ENCODE assay signal across 8 cellular contexts in the genomic region with DNA sequence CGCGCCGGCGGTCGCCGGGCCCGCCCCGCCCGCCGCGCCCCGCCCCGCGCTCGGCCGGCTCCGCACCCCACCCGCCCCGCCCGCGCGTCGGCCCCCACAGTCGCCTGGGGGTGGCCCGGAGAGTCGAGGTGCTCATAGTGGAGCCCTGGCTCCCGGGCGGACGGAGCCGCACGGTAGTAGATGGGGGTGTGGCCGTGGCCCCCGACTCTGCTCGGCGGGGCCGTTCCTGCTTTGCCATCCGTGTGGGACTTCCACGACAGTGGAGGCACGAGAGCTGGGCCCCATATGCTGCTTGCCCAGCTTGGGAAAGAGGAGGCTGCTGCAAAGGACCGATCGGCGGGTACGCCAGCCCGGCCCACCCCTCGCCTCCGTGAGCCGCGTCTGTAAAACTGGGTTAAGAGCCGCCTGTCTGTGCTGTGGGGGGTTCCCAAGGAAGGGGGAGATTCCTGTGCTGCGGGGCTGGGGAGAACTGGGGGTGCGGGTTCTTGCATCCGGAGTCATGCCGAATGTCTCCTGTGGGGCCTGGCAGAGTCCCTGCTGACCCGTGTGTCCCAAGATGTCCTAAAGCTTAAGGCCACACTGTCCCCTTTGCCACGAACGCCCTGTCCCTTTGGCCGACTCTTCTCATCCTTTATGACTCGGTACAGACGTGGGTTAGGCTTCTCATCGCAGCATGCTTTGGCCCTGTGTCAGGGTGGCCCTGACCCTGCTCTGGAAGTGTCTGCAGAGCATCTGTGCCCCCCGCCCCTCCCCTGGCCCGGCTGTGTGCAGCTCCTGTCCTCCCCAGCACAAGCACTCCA. TPM values are rescaled to one million over a fixed set of nuclear protein-coding genes. Genes with fewer than 3 reads are reported as not detected.
A peak's percentile ranks its signal among the peaks of the same experiment; 100 is the strongest.
DNase-seq lines count a peak whose midpoint lies in the region; ATAC-seq and TF ChIP-seq lines count a peak whose summit lies in the region.

Gene OPRL1, plus strand, starts transcription at position 70 of the 800 bp plus-strand sequence. CDS start 12,639 bp downstream, outside the sequence.

- intact Hi-C loops in breast epithelium (cut with DNase I; ENCODE audit: low total_unique reads) (no loop called here), transverse colon (cut with DNase I; ENCODE audit: low total_unique reads) (no loop called here)

- H4K20me1 ChIP-seq in OCI-LY1 (ENCODE audit: insufficient read depth, low read length) = no peaks in the 10 kb centered on the region

- ATAC-seq in GM18909 (IDR thresholded peaks at IDR 0.05; ENCODE audit: poor library complexity, unreplicated experiment) (no peak), GM21381 (IDR thresholded peaks at IDR 0.05; ENCODE audit: unreplicated experiment) (no peak)

- TF ChIP-seq POLR2A in breast epithelium (IDR thresholded peaks at IDR 0.05) (no peak), transverse colon (IDR thresholded peaks at IDR 0.05) (no peak)

- 13% methylated on average over 19 of the region's 62 CpGs; no CpG with 5 or more reads in 1 of the 2 donors for WGBS in transverse colon (ENCODE audit: low coverage in 1 of 2), 2 donors

- peak; percentile 9 for TF ChIP-seq EP300 in transverse colon (IDR thresholded peaks at IDR 0.05; ENCODE audit: low read depth)

- H2AFZ ChIP-seq in OCI-LY1 (ENCODE audit: low read length) = no peak within 1 kb of the TSS

- peak within 1 kb of the TSS; percentile 78 for H3K9ac ChIP-seq in OCI-LY1 (ENCODE audit: low read length)

- peak; percentile 62 for DNase-seq in G401 (ENCODE audit: low spot score)
- DNase-seq in breast epithelium (ENCODE audit: low spot score in 2 of 2) = no peak
- DNase-seq in lung microvascular endothelial cell (ENCODE audit: low read depth in 2 of 2) = peak; percentile 26 to 39
- DNase-seq in transverse colon = no peak
- DNase-seq in GOT3 (lab: John Stamatoyannopoulos, UW) = no peak

- peak within 1 kb of the TSS; percentile 75 for H3K4me2 ChIP-seq in OCI-LY1 (ENCODE audit: low read length)

- H3K4me3 ChIP-seq in OCI-LY1 (ENCODE audit: low read depth, low read length, poor library complexity, severe bottlenecking) = peak within 1 kb of the TSS; percentile 74
- peak within 1 kb of the TSS; percentile 60 to 78 (median 72) for H3K4me3 ChIP-seq in breast epithelium
- peak within 1 kb of the TSS; percentile 56 to 84 (median 79) for H3K4me3 ChIP-seq in transverse colon

- no peak for TF ChIP-seq CTCF in OCI-LY1 (IDR thresholded peaks at IDR 0.05; ENCODE audit: low read length)
- no peak for TF ChIP-seq CTCF in breast epithelium (IDR thresholded peaks at IDR 0.05)
- no peak for TF ChIP-seq CTCF in transverse colon (IDR thresholded peaks at IDR 0.05)

- H3K9me2 ChIP-seq in OCI-LY1 (ENCODE audit: low read depth, low read length) = no peaks in the 10 kb centered on the region

- H3K4me1 ChIP-seq in OCI-LY1 (ENCODE audit: insufficient read depth, low read length, severe bottlenecking) (peaks cover 34% of the 10 kb centered on the region), breast epithelium (peaks cover 9 to 13% of the 10 kb centered on the region in 2 donors), transverse colon (peaks cover 13 to 48% (median 27%) of the 10 kb centered on the region in 4 donors)

- H3K36me3 ChIP-seq in OCI-LY1 (ENCODE audit: insufficient read depth, low read length) (no peaks in the 10 kb centered on the region), breast epithelium (no peaks in the 10 kb centered on the region), transverse colon (no peaks in the 10 kb centered on the region)

- H3K27me3 ChIP-seq in OCI-LY1 (ENCODE audit: insufficient read depth, low read length) = no peaks in the 10 kb centered on the region; the same call in 1 of the 2 replicates
- H3K27me3 ChIP-seq in breast epithelium = peaks cover 0 to 8% of the 10 kb centered on the region in 2 donors
- peaks cover 58% of the 10 kb centered on the region for H3K27me3 ChIP-seq in transverse colon

- H3K79me2 ChIP-seq in OCI-LY1 (ENCODE audit: insufficient read depth, low read length) = no peaks in the 10 kb centered on the region

- H3K27ac ChIP-seq in OCI-LY1 (ENCODE audit: low read depth, low read length, poor library complexity, severe bottlenecking) = no peak within 1 kb of the TSS
- H3K27ac ChIP-seq in breast epithelium = peak within 1 kb of the TSS; percentile 74 to 77
- peak within 1 kb of the TSS; percentile 71 to 82 (median 76) for H3K27ac ChIP-seq in transverse colon

- no peaks in the 10 kb centered on the region for H3K9me3 ChIP-seq in OCI-LY1 (ENCODE audit: low read length)
- H3K9me3 ChIP-seq in breast epithelium = no peaks in the 10 kb centered on the region
- H3K9me3 ChIP-seq in transverse colon = no peaks in the 10 kb centered on the region

- in situ Hi-C loops in G401 (cut with HindIII; ENCODE audit: low sequenced_read_pairs) = no loop called here
- in situ Hi-C loops in transverse colon (cut with MboI; ENCODE audit: low pct_ligation_motif_present in 1 of 4, low pct_unique_long_range_greater_than_20kb in 1 of 4, low sequenced_read_pairs in 3 of 4) = no loop called here

- H3F3A ChIP-seq in OCI-LY1 (ENCODE audit: insufficient read depth, low read length) = no peaks in the 10 kb centered on the region

RNA-seq across cellular contexts. Expression of gene OPRL1, which starts in this region (rescaled TPM):
- 4.2 and 5.0 TPM in 2 replicates for total RNA-seq in G401 (2014; rRNA removed; shearing (Covaris generic))
- total RNA-seq in breast epithelium (1 to 10 TPM; 1.6 to 3.4 (median 2.3) TPM), lung microvascular endothelial cell (1.7 and 3.0 TPM in 2 replicates), transverse colon (under 1 TPM in 2 of 4 donors, not detected in 2; 0.14 to 0.32 TPM)

Comparison
In these comparisons a context has a peak if more than half of its experiments do, and no peak if none do; other contexts are left out.
1. DNase-seq: peak in G401 (single experiment) and lung microvascular endothelial cell (2 of 2); none in breast epithelium (0 of 2), transverse colon (single experiment) and GOT3 (single experiment).
2. Peak in every context shown above with its lines, with median percentiles within 50 percentile points of each other: H3K4me3 ChIP-seq.